In the genomic region with DNA sequence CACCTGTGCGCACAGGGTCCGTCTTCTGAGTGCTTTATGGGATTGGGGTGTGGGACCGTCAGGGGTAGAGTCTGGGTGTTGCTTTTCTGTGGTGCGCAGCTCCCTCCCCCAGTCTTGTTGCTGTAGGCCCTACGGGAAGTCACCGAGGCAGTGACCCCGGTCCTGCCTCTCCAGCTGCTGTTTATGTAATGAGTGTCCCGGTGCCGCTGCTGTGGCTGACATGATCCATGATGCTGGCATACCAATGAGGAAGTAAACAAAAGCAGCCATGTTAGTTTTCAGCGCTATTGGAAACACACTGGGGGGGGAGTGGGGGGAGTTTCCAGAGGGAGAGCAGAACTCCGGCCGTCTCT, we compare ENCODE assay signal across 8 cellular contexts. TPM values are rescaled to one million over a fixed set of nuclear protein-coding genes. Genes with fewer than 3 reads are reported as not detected.
DNase-seq lines count a peak whose midpoint lies in the region; ATAC-seq and TF ChIP-seq lines count a peak whose summit lies in the region.

No MANE protein-coding gene starts in this region.

- TF ChIP-seq CTCF in cardiac fibroblast (IDR thresholded peaks at IDR 0.05; ENCODE audit: low read depth, low read length) (no peak), kidney epithelial cell (IDR thresholded peaks at IDR 0.05; ENCODE audit: insufficient read depth, low read length, poor library complexity, severe bottlenecking) (no peak), spleen (IDR thresholded peaks at IDR 0.05 in 8 of 11, conservative IDR thresholded peaks at IDR 0.05 in 3 of 11) (no peak)

- peak; percentile 64 for DNase-seq in COLO668 (lab: John Stamatoyannopoulos, UW; ENCODE audit: unreplicated experiment)
- DNase-seq in T-cell, result peak in 24 of 34 experiments; percentile 15 to 59 (median 35)
- no peak for DNase-seq in cardiac fibroblast (ENCODE audit: low read depth in 2 of 2)
- no peak for DNase-seq in kidney epithelial cell (ENCODE audit: low read depth)
- peak; percentile 91 for DNase-seq in spleen
- no peak for DNase-seq in NCI-H524 treated with DMSO at 0.1 percent for 48 hours (lab: John Stamatoyannopoulos, UW)
- DNase-seq in iPS-NIHi11 (ENCODE audit: low spot score), result no peak

- no peaks in the 10 kb centered on the region for H3K27me3 Mint-ChIP-seq in T-cell

- POLR2A ChIA-PET in T-cell (lab: Charles Lee), result interaction anchor here (0.6 to 1.0 kb wide), 3 partner anchors 25 to 41 kb away, joined by 3 to 12 read pairs (median 8); no protein-coding TSS in a partner anchor

- WGBS in spleen, 5 donors, result 0% methylated on average over 8 to 12 of the region's 12 CpGs

- H3K4me1 Mint-ChIP-seq in T-cell, result peaks cover 44 to 59% (median 51%) of the 10 kb centered on the region in 3 donors

- peaks cover 3% of the 10 kb centered on the region for H3K36me3 Mint-ChIP-seq in T-cell

- no peak for TF ChIP-seq EP300 in Ishikawa (IDR thresholded peaks at IDR 0.05; ENCODE audit: borderline replicate concordance)

- peak overlapping the region; percentile 95 to 98 (median 97) for H3K4me3 Mint-ChIP-seq in T-cell

- CTCF ChIA-PET in T-cell (lab: Charles Lee), result interaction anchor here (0.6 to 3.2 kb wide), 8 partner anchors 15 to 1697 kb away, joined by 3 to 20 read pairs (median 3); a partner anchor contains a TSS

- H3K4me3 ChIP-seq in cardiac fibroblast (replicated peaks in 1 of 2; ENCODE audit: low read depth in 2 of 2, low read length in 2 of 2), result peak overlapping the region; percentile 93 to 95
- H3K4me3 ChIP-seq in kidney epithelial cell (ENCODE audit: low read depth, low read length), result peak overlapping the region; percentile 79
- H3K4me3 ChIP-seq in spleen, result peak overlapping the region; percentile 72 to 98 (median 90)

- peak in 2 of 4 experiments; percentile 5 to 6 for ATAC-seq in T-cell (replicated peaks in 1 of 4)

- H3K9me3 ChIP-seq in spleen, result no peaks in the 10 kb centered on the region

- H3K27me3 ChIP-seq in kidney epithelial cell (ENCODE audit: control insufficient read depth, insufficient read depth, low read length), result no peaks in the 10 kb centered on the region
- H3K27me3 ChIP-seq in spleen (replicated peaks in 1 of 7), result no peaks in the 10 kb centered on the region

- peak in 1 of 3 donors; percentile 44 for TF ChIP-seq POLR2A in spleen (IDR thresholded peaks at IDR 0.05)

- intact Hi-C loops in spleen (cut with DNase I; ENCODE audit: low total_unique reads), result no loop called here

- no peaks in the 10 kb centered on the region for H3K36me3 ChIP-seq in kidney epithelial cell (ENCODE audit: control insufficient read depth, insufficient read depth, low read length)
- peaks cover 0 to 20% (median 0%) of the 10 kb centered on the region in 6 donors for H3K36me3 ChIP-seq in spleen

- TF ChIP-seq RAD21 in Ishikawa (IDR thresholded peaks at IDR 0.05; ENCODE audit: low read depth), result no peak

- H3K9me3 Mint-ChIP-seq in T-cell, result no peaks in the 10 kb centered on the region

- peaks cover 39 to 68% (median 54%) of the 10 kb centered on the region in 6 donors for H3K4me1 ChIP-seq in spleen

- peak overlapping the region; percentile 94 to 100 (median 98) for H3K27ac ChIP-seq in spleen

- H3K27ac Mint-ChIP-seq in T-cell, result peak overlapping the region; percentile 94 to 98

TF ChIP-seq in Ishikawa, 13 proteins besides CTCF, POLR2A, EP300 and RAD21:
- TF ChIP-seq, protein P1, sequence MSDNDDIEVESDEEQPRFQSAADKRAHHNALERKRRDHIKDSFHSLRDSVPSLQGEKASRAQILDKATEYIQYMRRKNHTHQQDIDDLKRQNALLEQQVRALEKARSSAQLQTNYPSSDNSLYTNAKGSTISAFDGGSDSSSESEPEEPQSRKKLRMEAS (IDR thresholded peaks at IDR 0.05), result no peak
- TF ChIP-seq NFIC (IDR thresholded peaks at IDR 0.05) (no peak), CEBPB (IDR thresholded peaks at IDR 0.05) (no peak), TCF12 (IDR thresholded peaks at IDR 0.05; ENCODE audit: low read depth) (no peak), CREB1 (IDR thresholded peaks at IDR 0.05; ENCODE audit: low read depth) (no peak), YY1 (IDR thresholded peaks at IDR 0.05; ENCODE audit: low read depth) (peak; percentile 79), TAF1 (IDR thresholded peaks at IDR 0.05; ENCODE audit: low read depth) (0 out of 2 replicates have a peak, but pooled peaks have one; percentile 6), EGR1 (IDR thresholded peaks at IDR 0.05) (no peak), ZBTB7A (IDR thresholded peaks at IDR 0.05; ENCODE audit: low read depth) (no peak; the same call in 1 of the 2 replicates), TEAD4 (IDR thresholded peaks at IDR 0.05) (0 out of 2 replicates have a peak, but pooled peaks have one; percentile 11), FOXM1 (IDR thresholded peaks at IDR 0.05; ENCODE audit: borderline replicate concordance, low read depth) (no peak)
- TF ChIP-seq, protein P2, sequence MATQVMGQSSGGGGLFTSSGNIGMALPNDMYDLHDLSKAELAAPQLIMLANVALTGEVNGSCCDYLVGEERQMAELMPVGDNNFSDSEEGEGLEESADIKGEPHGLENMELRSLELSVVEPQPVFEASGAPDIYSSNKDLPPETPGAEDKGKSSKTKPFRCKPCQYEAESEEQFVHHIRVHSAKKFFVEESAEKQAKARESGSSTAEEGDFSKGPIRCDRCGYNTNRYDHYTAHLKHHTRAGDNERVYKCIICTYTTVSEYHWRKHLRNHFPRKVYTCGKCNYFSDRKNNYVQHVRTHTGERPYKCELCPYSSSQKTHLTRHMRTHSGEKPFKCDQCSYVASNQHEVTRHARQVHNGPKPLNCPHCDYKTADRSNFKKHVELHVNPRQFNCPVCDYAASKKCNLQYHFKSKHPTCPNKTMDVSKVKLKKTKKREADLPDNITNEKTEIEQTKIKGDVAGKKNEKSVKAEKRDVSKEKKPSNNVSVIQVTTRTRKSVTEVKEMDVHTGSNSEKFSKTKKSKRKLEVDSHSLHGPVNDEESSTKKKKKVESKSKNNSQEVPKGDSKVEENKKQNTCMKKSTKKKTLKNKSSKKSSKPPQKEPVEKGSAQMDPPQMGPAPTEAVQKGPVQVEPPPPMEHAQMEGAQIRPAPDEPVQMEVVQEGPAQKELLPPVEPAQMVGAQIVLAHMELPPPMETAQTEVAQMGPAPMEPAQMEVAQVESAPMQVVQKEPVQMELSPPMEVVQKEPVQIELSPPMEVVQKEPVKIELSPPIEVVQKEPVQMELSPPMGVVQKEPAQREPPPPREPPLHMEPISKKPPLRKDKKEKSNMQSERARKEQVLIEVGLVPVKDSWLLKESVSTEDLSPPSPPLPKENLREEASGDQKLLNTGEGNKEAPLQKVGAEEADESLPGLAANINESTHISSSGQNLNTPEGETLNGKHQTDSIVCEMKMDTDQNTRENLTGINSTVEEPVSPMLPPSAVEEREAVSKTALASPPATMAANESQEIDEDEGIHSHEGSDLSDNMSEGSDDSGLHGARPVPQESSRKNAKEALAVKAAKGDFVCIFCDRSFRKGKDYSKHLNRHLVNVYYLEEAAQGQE (IDR thresholded peaks at IDR 0.05; ENCODE audit: low read depth), result no peak

RNA-seq across cellular contexts. Expression of a gene that starts 1.1 kb away (rescaled TPM):
- total RNA-seq in T-cell, result 10 to 100 TPM; 54.2 to 74.7 (median 67.9) TPM
- total RNA-seq in kidney epithelial cell, result 393 and 426 TPM in 2 replicates
- total RNA-seq in spleen, result 100 to 1,000 TPM in 2 of 7 donors, 10 to 100 TPM in 5; 86.3 to 116 (median 94.9) TPM
- 10 to 100 TPM; 23.5 to 37.6 (median 27.0) TPM for polyA plus RNA-seq in spleen

Comparison
In these comparisons a context has a peak if more than half of its experiments do, and no peak if none do; other contexts are left out.
1. DNase-seq: peak in COLO668 (single experiment), T-cell (24 of 34) and spleen (single experiment); none in cardiac fibroblast (0 of 2), kidney epithelial cell (single experiment), NCI-H524 treated with DMSO at 0.1 percent for 48 hours (single experiment) and iPS-NIHi11 (single experiment).
2. Peak in every context shown above with its lines, with median percentiles within 50 percentile points of each other: H3K4me3 ChIP-seq.